In genomic region chr11:66592457-66593302, GRCh38 we compare ENCODE assay signal across 8 cellular contexts. TPM values are rescaled to one million over a fixed set of nuclear protein-coding genes. Genes with fewer than 3 reads are reported as not detected.
DNase-seq lines count a peak whose midpoint lies in the region; ATAC-seq and TF ChIP-seq lines count a peak whose summit lies in the region.

Gene CCDC87 (minus strand): TSS chr11:66593063. CDS start chr11:66593015, 48 bp downstream.
Gene CCS (plus strand): TSS chr11:66593185. CDS start chr11:66593262, 77 bp downstream.

- H3K18ac ChIP-seq in IMR-90 (ENCODE audit: low read depth, low read length), result peak within 1 kb of the TSS; percentile 25; the same call in 1 of the 2 replicates

- peaks cover 19% of the 10 kb centered on the region for H3K9me1 ChIP-seq in IMR-90 (ENCODE audit: insufficient read depth, low read length)

- no peak within 1 kb of the TSS for H2BK20ac ChIP-seq in IMR-90 (ENCODE audit: low read depth, low read length)

- peak; percentile 90 for TF ChIP-seq POLR2A in IMR-90 (IDR thresholded peaks at IDR 0.05; ENCODE audit: low read depth, low read length)

- H3K79me1 ChIP-seq in IMR-90 (ENCODE audit: low read depth in 1 of 2, low read length in 2 of 2), result peaks cover 23 to 35% of the 10 kb centered on the region in 2 experiments

- H2AFZ ChIP-seq in IMR-90 (replicated peaks; ENCODE audit: low read length, poor library complexity) (peak within 1 kb of the TSS; percentile 99), OCI-LY3 (ENCODE audit: low read depth, low read length) (peak within 1 kb of the TSS; percentile 80)

- peak within 1 kb of the TSS; percentile 95 for H3K14ac ChIP-seq in IMR-90 (replicated peaks; ENCODE audit: low read depth, low read length)

- H3K4me2 ChIP-seq in IMR-90 (ENCODE audit: low read depth, low read length) (peak within 1 kb of the TSS; percentile 89), OCI-LY3 (ENCODE audit: low read length) (peak within 1 kb of the TSS; percentile 91)

- TF ChIP-seq CTCF in IMR-90 (conservative IDR thresholded peaks at IDR 0.05; ENCODE audit: low read depth, low read length) (peak; percentile 76), OCI-LY3 (IDR thresholded peaks at IDR 0.05; ENCODE audit: low read depth, low read length) (peak; percentile 56), epithelial cell of proximal tubule (conservative IDR thresholded peaks at IDR 0.05; ENCODE audit: low read depth, low read length) (peak; percentile 55)

- peak within 1 kb of the TSS; percentile 18; the same call in 1 of the 3 replicates for H2BK15ac ChIP-seq in IMR-90 (ENCODE audit: low read depth, low read length)

- peak within 1 kb of the TSS; percentile 71 to 96 for H4K8ac ChIP-seq in IMR-90 (ENCODE audit: low read depth in 2 of 2, low read length in 2 of 2)

- peak within 1 kb of the TSS; percentile 87; the same call in 1 of the 2 replicates for H3K23ac ChIP-seq in IMR-90 (ENCODE audit: low read depth, low read length)

- TF ChIP-seq RAD21 in IMR-90 (IDR thresholded peaks at IDR 0.05; ENCODE audit: low read length), result peak; percentile 42

- peak within 1 kb of the TSS; percentile 75 for H4K91ac ChIP-seq in IMR-90 (ENCODE audit: insufficient read depth, low read depth, low read length)

- H3K27ac ChIP-seq in IMR-90 (ENCODE audit: insufficient read depth, low read length) (peak within 1 kb of the TSS; percentile 85), OCI-LY3 (ENCODE audit: low read length) (peak within 1 kb of the TSS; percentile 26; the same call in 1 of the 2 replicates), muscle layer of colon (ENCODE audit: low read depth, low read length) (peak within 1 kb of the TSS; percentile 88)

- POLR2A ChIA-PET in IMR-90 (lab: Charles Lee; ENCODE audit: unreplicated experiment), result interaction anchor here (0.7 kb wide), 1 partner anchor 112 kb away, joined by 3 read pairs; the partner anchor contains the start of gene DPP3

- peak within 1 kb of the TSS; percentile 90 for H2AK9ac ChIP-seq in IMR-90 (replicated peaks; ENCODE audit: low read depth, low read length, poor library complexity)

- peak within 1 kb of the TSS; percentile 46 for H2AK5ac ChIP-seq in IMR-90 (ENCODE audit: low read depth, low read length)

- H3K9ac ChIP-seq in IMR-90 (ENCODE audit: low read depth, low read length) (peak within 1 kb of the TSS; percentile 93), OCI-LY3 (ENCODE audit: low read length) (peak within 1 kb of the TSS; percentile 91), muscle layer of colon (ENCODE audit: low read length) (peak within 1 kb of the TSS; percentile 95)

- intact Hi-C loops in IMR-90 (cut with micrococcal nuclease), result no loop called here

- H3K36me3 ChIP-seq in IMR-90 (ENCODE audit: control insufficient read depth, insufficient read depth, low read length), result peaks cover 2% of the 10 kb centered on the region; the same call in 1 of the 2 replicates
- peaks cover 4% of the 10 kb centered on the region for H3K36me3 ChIP-seq in OCI-LY3 (replicated peaks; ENCODE audit: low read depth, low read length)
- H3K36me3 ChIP-seq in muscle layer of colon (ENCODE audit: insufficient read depth, low read length), result no peaks in the 10 kb centered on the region

- H3K56ac ChIP-seq in IMR-90 (ENCODE audit: extremely low read depth, insufficient read depth, low read length), result peak within 1 kb of the TSS; percentile 79

- H3K4me1 ChIP-seq in IMR-90 (ENCODE audit: control insufficient read depth, insufficient read depth, low read length), result peaks cover 11% of the 10 kb centered on the region
- H3K4me1 ChIP-seq in OCI-LY3 (ENCODE audit: low read length), result peaks cover 10% of the 10 kb centered on the region
- peaks cover 37% of the 10 kb centered on the region for H3K4me1 ChIP-seq in muscle layer of colon (ENCODE audit: insufficient read depth, low read length)

- CTCF ChIA-PET in IMR-90 (lab: Yijun Ruan, JAX), result interaction anchor here (0.9 to 1.1 kb wide), 3 partner anchors 13 to 45 kb away, joined by 3 to 5 read pairs (median 5); no protein-coding TSS in a partner anchor

- no TSS peak for BruUV-seq in IMR-90 (replicated peaks; lab: Mats Ljungman, UMichigan)

- WGBS in IMR-90 (ENCODE audit: extremely low coverage in 2 of 2, insufficient read length in 1 of 2), 2 experiments, result 39% methylated on average over 29 of the region's 68 CpGs; no CpG with 5 or more reads in 1 of the 2 experiments

- peak within 1 kb of the TSS; percentile 20; the same call in 1 of the 2 replicates for H2BK120ac ChIP-seq in IMR-90 (ENCODE audit: low read depth, low read length)

- peak; percentile 86 for ATAC-seq in GM21528 (IDR thresholded peaks at IDR 0.05; ENCODE audit: low FRiP score, unreplicated experiment)
- ATAC-seq in IMR-90 (ENCODE audit: low read depth), result peak; percentile 99

- DNase-seq in DMS153 treated with DMSO at 0.1 percent for 48 hours (lab: John Stamatoyannopoulos, UW; ENCODE audit: unreplicated experiment) (peak; percentile 91), IMR-90 (peak; percentile 92), activated T-cell treated with anti-CD3 and anti-CD28 coated beads for 48 hours (ENCODE audit: low read depth) (peak; percentile 98), epithelial cell of proximal tubule (ENCODE audit: low read depth) (peak; percentile 27)
- DNase-seq in stimulated activated CD8-positive, alpha-beta memory T cell treated with anti-CD3 and anti-CD28 coated beads, Interleukin-7, amount 100 ng/mL, for 24 hours (ENCODE audit: low read depth), result peak; percentile 99

- H3K27me3 ChIP-seq in IMR-90 (ENCODE audit: control insufficient read depth, insufficient read depth, low read length) (no peaks in the 10 kb centered on the region), OCI-LY3 (ENCODE audit: low read depth, low read length) (no peaks in the 10 kb centered on the region), muscle layer of colon (ENCODE audit: control insufficient read depth in 1 of 2, insufficient read depth in 2 of 2, low read length in 2 of 2) (no peaks in the 10 kb centered on the region)

- in situ Hi-C loops in IMR-90 (cut with MboI; ENCODE audit: low sequenced_read_pairs), result no loop called here

- peak within 1 kb of the TSS; percentile 58 for H4K5ac ChIP-seq in IMR-90 (ENCODE audit: low read depth, low read length)

- peak within 1 kb of the TSS; percentile 90 for H3K4ac ChIP-seq in IMR-90 (ENCODE audit: low read depth, low read length)

- H3K79me2 ChIP-seq in OCI-LY3 (ENCODE audit: low read length), result peaks cover 9% of the 10 kb centered on the region

- dilution Hi-C loops in IMR-90 (cut with HindIII; ENCODE audit: low sequenced_read_pairs, unreplicated experiment), result no loop called here

- H3K9me3 ChIP-seq in IMR-90 (ENCODE audit: control insufficient read depth, insufficient read depth, low read length), result no peaks in the 10 kb centered on the region
- H3K9me3 ChIP-seq in OCI-LY3 (ENCODE audit: insufficient read depth, low read length), result no peaks in the 10 kb centered on the region
- H3K9me3 ChIP-seq in muscle layer of colon (ENCODE audit: low read length), result no peaks in the 10 kb centered on the region

- no peaks in the 10 kb centered on the region for H4K20me1 ChIP-seq in IMR-90 (ENCODE audit: insufficient read depth, low read length)
- no peaks in the 10 kb centered on the region for H4K20me1 ChIP-seq in OCI-LY3 (ENCODE audit: insufficient read depth, low read length)

- H2BK5ac ChIP-seq in IMR-90 (ENCODE audit: low read depth, low read length, poor library complexity, severe bottlenecking), result peak within 1 kb of the TSS; percentile 75

- H3K4me3 ChIP-seq in IMR-90 (ENCODE audit: insufficient read depth, low read depth, low read length) (peak within 1 kb of the TSS; percentile 71), OCI-LY3 (ENCODE audit: low read length) (peak within 1 kb of the TSS; percentile 88), epithelial cell of proximal tubule (ENCODE audit: low read depth, low read length) (peak within 1 kb of the TSS; percentile 90), muscle layer of colon (ENCODE audit: low read depth in 1 of 2, low read length in 2 of 2) (peak within 1 kb of the TSS; percentile 53 to 97)

TF ChIP-seq in IMR-90, 13 proteins besides CTCF, POLR2A, EP300 and RAD21:
- peak; percentile 19; the same call in 1 of the 2 replicates for TF ChIP-seq USF2 (IDR thresholded peaks at IDR 0.05; ENCODE audit: low read depth, low read length)
- TF ChIP-seq CEBPB (IDR thresholded peaks at IDR 0.05; ENCODE audit: low read depth, low read length), result no peak
- TF ChIP-seq SMC3 (IDR thresholded peaks at IDR 0.05; ENCODE audit: low read depth, low read length), result peak; percentile 34
- no peak for TF ChIP-seq NFE2L2 (IDR thresholded peaks at IDR 0.05; ENCODE audit: low read depth, low read length)
- no peak for TF ChIP-seq RFX5 (IDR thresholded peaks at IDR 0.05; ENCODE audit: low read depth, low read length)
- TF ChIP-seq MAZ (IDR thresholded peaks at IDR 0.05; ENCODE audit: borderline replicate concordance, low read depth, low read length), result 0 out of 2 replicates have a peak, but pooled peaks have one; percentile 6

RNA-seq across cellular contexts. Expression of gene CCDC87, which starts in this region (rescaled TPM):
- total RNA-seq in IMR-90 (2012; rRNA removed) (under 0.01 and 0.18 TPM in 2 replicates), epithelial cell of proximal tubule (0.14 and 0.52 TPM in 2 replicates)
- polyA plus RNA-seq in IMR-90 (2012; rRNA removed), result 0.14 and 0.19 TPM in 2 replicates
- polyA plus RNA-seq in IMR-90 (2012; cell fraction: cytosol; rRNA removed), result 0.10 and 0.15 TPM in 2 replicates
- 0.04 and 0.07 TPM in 2 replicates for polyA plus RNA-seq in IMR-90 (2012; cell fraction: nucleus; rRNA removed; ENCODE audit: low replicate concordance)

RNA-seq across cellular contexts. Expression of gene CCS, which starts in this region (rescaled TPM):
- total RNA-seq in IMR-90 (2012; rRNA removed), result 20.1 and 21.4 TPM in 2 replicates
- polyA plus RNA-seq in IMR-90 (2012; rRNA removed), result 53.0 and 54.6 TPM in 2 replicates
- 33.9 and 50.0 TPM in 2 replicates for polyA plus RNA-seq in IMR-90 (2012; cell fraction: cytosol; rRNA removed)
- polyA plus RNA-seq in IMR-90 (2012; cell fraction: nucleus; rRNA removed; ENCODE audit: low replicate concordance), result 401 and 499 TPM in 2 replicates
- 19.4 and 22.1 TPM in 2 replicates for total RNA-seq in epithelial cell of proximal tubule

Comparison
In these comparisons a context has a peak if more than half of its experiments do, and no peak if none do; other contexts are left out.
1. Peak in every context shown above with its lines: DNase-seq, ATAC-seq, H3K4me3 ChIP-seq and H3K27ac ChIP-seq.
2. DNase-seq: peak in every context shown above with its lines; median percentile 99 in stimulated activated CD8-positive, alpha-beta memory T cell treated with anti-CD3 and anti-CD28 coated beads, Interleukin-7, amount 100 ng/mL, for 24 hours; 98 in activated T-cell treated with anti-CD3 and anti-CD28 coated beads for 48 hours; 92 in IMR-90; 91 in DMS153 treated with DMSO at 0.1 percent for 48 hours; 27 in epithelial cell of proximal tubule.
3. H3K27ac ChIP-seq: peak in every context shown above with its lines; median percentile 88 in muscle layer of colon; 85 in IMR-90; 26 in OCI-LY3.